In genomic region chr1:24321712-24322635, GRCh38 we compare ENCODE assay signal across 8 cellular contexts. TPM values are rescaled to one million over a fixed set of nuclear protein-coding genes. Genes with fewer than 3 reads are reported as not detected.
DNase-seq lines count a peak whose midpoint lies in the region; ATAC-seq, FAIRE-seq and TF ChIP-seq lines count a peak whose summit lies in the region.

No MANE protein-coding gene starts in this region.

- in situ Hi-C loops in Panc1 (cut with HindIII; ENCODE audit: low pct_unique_long_range_greater_than_20kb, low sequenced_read_pairs) = no loop called here

- ATAC-seq in HG02798 (IDR thresholded peaks at IDR 0.05; ENCODE audit: poor library complexity, unreplicated experiment) (peak; percentile 68), Panc1 (peak; percentile 83), pancreas (peak; percentile 57 to 73 (median 69)), upper lobe of left lung (ENCODE audit: low FRiP score in 2 of 2) (peak; percentile 42 to 77), HG02970 (IDR thresholded peaks at IDR 0.05; ENCODE audit: low FRiP score, unreplicated experiment) (no peak)

- intact Hi-C loops in Panc1 (cut with micrococcal nuclease; ENCODE audit: unreplicated experiment) (no loop called here), pancreas (cut with DNase I) (no loop called here)

- no peak for TF ChIP-seq EP300 in upper lobe of left lung (IDR thresholded peaks at IDR 0.05)

- BruUV-seq in Panc1 (replicated peaks; lab: Mats Ljungman, UMichigan) = no TSS peak

- H3K9ac ChIP-seq in ES-I3 (ENCODE audit: low read depth, low read length) = peak overlapping the region; percentile 77; the same call in 1 of the 2 replicates

- peak in 1 of 4 donors; percentile 35 for TF ChIP-seq POLR2A in upper lobe of left lung (IDR thresholded peaks at IDR 0.05)

- H3K4me1 ChIP-seq in ES-I3 (ENCODE audit: insufficient read depth, low read length) (peaks cover 41% of the 10 kb centered on the region), Panc1 (ENCODE audit: control insufficient read depth, insufficient read depth, low read length) (peaks cover 55% of the 10 kb centered on the region), pancreas (peaks cover 0 to 10% (median 0%) of the 10 kb centered on the region in 3 donors), upper lobe of left lung (peaks cover 15 to 32% (median 25%) of the 10 kb centered on the region in 4 donors)

- CTCF ChIA-PET in Panc1 (lab: Charles Lee) = interaction anchor here (0.6 to 1.3 kb wide), 5 partner anchors 16 to 123 kb away, joined by 3 to 4 read pairs (median 3); no protein-coding TSS in a partner anchor

- POLR2A ChIA-PET in Panc1 (lab: Charles Lee) = interaction anchor here (0.6 to 1.2 kb wide), 3 partner anchors 10 to 306 kb away, joined by 3 to 5 read pairs (median 3); no protein-coding TSS in a partner anchor

- H3K4me3 ChIP-seq in Panc1 (ENCODE audit: low read depth in 2 of 2, low read length in 2 of 2) = peak overlapping the region; percentile 46 to 71
- peak overlapping the region; percentile 19 to 52 (median 36) for H3K4me3 ChIP-seq in pancreas
- peak overlapping the region; percentile 20 to 57 (median 46) for H3K4me3 ChIP-seq in upper lobe of left lung

- TF ChIP-seq CTCF in Panc1 (IDR thresholded peaks at IDR 0.05) = no peak
- no peak for TF ChIP-seq CTCF in pancreas (IDR thresholded peaks at IDR 0.05)
- TF ChIP-seq CTCF in upper lobe of left lung (IDR thresholded peaks at IDR 0.05) = peak in 1 of 6 experiments; percentile 8

- FAIRE-seq in pancreas (lab: Jason Lieb, UNC) = no peak

- WGBS in pancreas, 2 donors = 20 to 22% methylated on average over 79 to 86 of the region's 86 CpGs
- WGBS in upper lobe of left lung, 2 donors = 7 to 25% methylated on average over 25 to 63 of the region's 86 CpGs

- H3K9me3 ChIP-seq in ES-I3 (ENCODE audit: control insufficient read depth, insufficient read depth, low read length) (no peaks in the 10 kb centered on the region), Panc1 (ENCODE audit: control insufficient read depth, insufficient read depth, low read depth, low read length) (no peaks in the 10 kb centered on the region), pancreas (no peaks in the 10 kb centered on the region), upper lobe of left lung (no peaks in the 10 kb centered on the region)

- H3K27me3 ChIP-seq in Panc1 (ENCODE audit: control insufficient read depth, insufficient read depth, low read length) (no peaks in the 10 kb centered on the region), pancreas (no peaks in the 10 kb centered on the region), upper lobe of left lung (peaks cover 0 to 11% (median 1%) of the 10 kb centered on the region in 4 donors)

- H3K27ac ChIP-seq in Panc1 (ENCODE audit: low read length) = peak overlapping the region; percentile 88
- H3K27ac ChIP-seq in pancreas = peak overlapping the region in 1 of 4 donors; percentile 58
- H3K27ac ChIP-seq in upper lobe of left lung = peak overlapping the region in 2 of 4 donors; percentile 62 to 73

- DNase-seq in Panc1 (ENCODE audit: low read depth, low spot score) (no peak), activated gamma-delta T cell (lab: John Stamatoyannopoulos, UW) (peak; percentile 61), foreskin melanocyte (peak; percentile 93), pancreas (peak in 4 of 6 donors; percentile 11 to 71 (median 26)), upper lobe of left lung (peak; percentile 40 to 91)

- H3K36me3 ChIP-seq in ES-I3 (ENCODE audit: insufficient read depth, low read length) (no peaks in the 10 kb centered on the region), Panc1 (ENCODE audit: control insufficient read depth, insufficient read depth, low read length) (no peaks in the 10 kb centered on the region), pancreas (no peaks in the 10 kb centered on the region), upper lobe of left lung (no peaks in the 10 kb centered on the region)

RNA-seq across cellular contexts. Expression of gene GRHL3, which starts 2.8 kb away (rescaled TPM):
- 16.7 TPM for total RNA-seq in Panc1 (2021; ENCODE audit: unreplicated experiment)
- 23.1 TPM for polyA plus RNA-seq in Panc1 (2012; ENCODE audit: insufficient read length)
- total RNA-seq in pancreas = under 1 TPM; 0.16 to 0.86 (median 0.47) TPM
- polyA plus RNA-seq in pancreas = under 1 TPM; 0.11 to 0.33 TPM
- total RNA-seq in upper lobe of left lung = under 1 TPM in 2 of 6 donors, not detected in 4; 0.09 to 0.24 TPM
